8 cellular contexts compared by ENCODE assay signal in the genomic region with DNA sequence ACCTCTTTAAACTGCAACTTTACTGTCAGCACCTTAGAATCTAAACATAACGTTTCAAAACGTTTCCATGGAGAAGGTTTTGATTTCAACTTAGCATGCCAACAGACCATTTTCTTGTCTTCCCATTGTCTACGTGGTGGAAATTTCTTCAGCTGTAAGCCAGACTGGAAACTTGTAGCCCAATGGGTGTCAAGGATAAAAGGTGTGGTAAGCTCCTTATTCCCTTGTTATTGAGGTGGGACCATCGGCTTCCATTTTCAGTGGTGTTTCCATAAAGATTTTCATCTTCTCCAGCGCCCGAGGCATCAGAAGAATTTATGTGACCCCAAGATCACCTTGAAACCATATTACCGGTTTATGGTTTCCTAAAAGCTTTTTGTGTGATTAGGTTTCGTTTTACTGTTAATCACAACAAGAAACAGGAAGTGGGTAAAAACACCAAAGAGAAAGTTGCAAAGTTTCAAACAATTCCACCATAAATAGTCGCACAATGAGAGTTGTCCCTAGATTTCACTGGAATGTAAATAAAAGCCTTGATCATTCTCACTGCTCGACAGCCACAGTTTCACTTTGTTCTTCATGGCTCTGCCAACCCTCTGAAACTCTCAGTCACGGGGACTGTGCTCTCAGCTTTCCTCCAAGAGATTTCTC.
DNase-seq lines count a peak whose midpoint lies in the region; ATAC-seq and TF ChIP-seq lines count a peak whose summit lies in the region.

No MANE protein-coding gene starts in this region.

- H3K36me3 ChIP-seq in mammary epithelial cell (ENCODE audit: insufficient read depth, low read length) = no peaks in the 10 kb centered on the region
- H3K36me3 ChIP-seq in right lobe of liver = no peaks in the 10 kb centered on the region
- no peaks in the 10 kb centered on the region for H3K36me3 ChIP-seq in tibial nerve

- H3K9me3 Mint-ChIP-seq in activated T-cell treated with anti-CD3 and anti-CD28 coated beads, Interleukin-2, amount 50 U/mL, for 4 hours = no peaks in the 10 kb centered on the region

- BruUV-seq in mammary epithelial cell (replicated peaks; lab: Mats Ljungman, UMichigan) = no TSS peak

- WGBS in mammary epithelial cell (ENCODE audit: low coverage, missing lambda C conversion rate) = under 1% methylated on average over 11 of the region's 11 CpGs
- 4% methylated on average over 11 of the region's 11 CpGs for WGBS in right lobe of liver (ENCODE audit: insufficient coverage, low coverage, low lambda C conversion rate, missing lambda C conversion rate)
- 19 to 26% methylated on average over 11 of the region's 11 CpGs for WGBS in tibial nerve, 2 donors

- H3K79me2 ChIP-seq in mammary epithelial cell (ENCODE audit: insufficient read depth, low read length) = no peaks in the 10 kb centered on the region

- H3K4me2 ChIP-seq in mammary epithelial cell (ENCODE audit: insufficient read depth, low read depth, low read length) = peak overlapping the region; percentile 91

- H3K4me3 Mint-ChIP-seq in activated T-cell treated with anti-CD3 and anti-CD28 coated beads, Interleukin-2, amount 50 U/mL, for 4 hours = peak overlapping the region; percentile 81

- no peak for TF ChIP-seq CTCF in mammary epithelial cell (conservative IDR thresholded peaks at IDR 0.05 in 1 of 2, IDR thresholded peaks at IDR 0.05 in 1 of 2; ENCODE audit: extremely low read depth in 1 of 2, insufficient read depth in 1 of 2, low read depth in 1 of 2, low read length in 2 of 2)
- TF ChIP-seq CTCF in right lobe of liver (IDR thresholded peaks at IDR 0.05) = no peak
- TF ChIP-seq CTCF in tibial nerve (IDR thresholded peaks at IDR 0.05) = no peak

- peak overlapping the region; percentile 61 for H3K27ac ChIP-seq in mammary epithelial cell (ENCODE audit: insufficient read depth, low read depth, low read length)
- peak overlapping the region; percentile 30 to 66 (median 53) for H3K27ac ChIP-seq in right lobe of liver
- H3K27ac ChIP-seq in tibial nerve = peak overlapping the region in 3 of 4 donors; percentile 31 to 73 (median 51)

- peak overlapping the region; percentile 71 for H3K9ac ChIP-seq in mammary epithelial cell (ENCODE audit: insufficient read depth, low read length)

- CTCF ChIA-PET in mammary epithelial cell (lab: Charles Lee; ENCODE audit: low non-redundant PET) = no interaction called here

- no peak for TF ChIP-seq EP300 in tibial nerve (IDR thresholded peaks at IDR 0.05)

- peaks cover 5% of the 10 kb centered on the region for H3K4me1 ChIP-seq in mammary epithelial cell (ENCODE audit: insufficient read depth, low read length)
- H3K4me1 ChIP-seq in right lobe of liver = peaks cover 0 to 9% (median 4%) of the 10 kb centered on the region in 4 donors
- H3K4me1 ChIP-seq in tibial nerve = peaks cover 0 to 3% (median 0%) of the 10 kb centered on the region in 4 donors

- dilution Hi-C loops in mammary epithelial cell (cut with HindIII; ENCODE audit: low sequenced_read_pairs) = no loop called here

- H4K20me1 ChIP-seq in mammary epithelial cell (ENCODE audit: insufficient read depth, low read length) = no peaks in the 10 kb centered on the region

- H3K4me3 ChIP-seq in mammary epithelial cell (replicated peaks in 1 of 3; ENCODE audit: insufficient read depth in 1 of 3, low read depth in 2 of 3, low read length in 3 of 3) (peak overlapping the region; percentile 43 to 45 (median 45)), right lobe of liver (peak overlapping the region; percentile 34 to 51 (median 47)), tibial nerve (peak overlapping the region; percentile 7 to 50 (median 38))

- no peaks in the 10 kb centered on the region for H3K36me3 Mint-ChIP-seq in activated T-cell treated with anti-CD3 and anti-CD28 coated beads, Interleukin-2, amount 50 U/mL, for 4 hours (ENCODE audit: insufficient read depth)

- H3K27me3 Mint-ChIP-seq in activated T-cell treated with anti-CD3 and anti-CD28 coated beads, Interleukin-2, amount 50 U/mL, for 4 hours (ENCODE audit: low read depth) = no peaks in the 10 kb centered on the region

- ATAC-seq in activated T-cell treated with anti-CD3 and anti-CD28 coated beads, Interleukin-2, amount 50 U/mL, for 4 hours = peak; percentile 17 to 35
- ATAC-seq in HG02610 (IDR thresholded peaks at IDR 0.05; ENCODE audit: unreplicated experiment) = peak; percentile 65
- peak; percentile 75 to 84 (median 76) for ATAC-seq in right lobe of liver

- no peak for TF ChIP-seq POLR2A in right lobe of liver (IDR thresholded peaks at IDR 0.05)
- TF ChIP-seq POLR2A in tibial nerve (IDR thresholded peaks at IDR 0.05) = no peak

- H3K27me3 ChIP-seq in mammary epithelial cell (ENCODE audit: insufficient read depth, low read length) (no peaks in the 10 kb centered on the region), right lobe of liver (no peaks in the 10 kb centered on the region), tibial nerve (no peaks in the 10 kb centered on the region)

- in situ Hi-C loops in mammary epithelial cell (cut with MboI; ENCODE audit: low sequenced_read_pairs in 2 of 2) = loop anchor here in 1 of 2 donors (25.0 kb wide), 2 partner anchors 198 to 323 kb away; no protein-coding TSS in a partner anchor

- H3K4me1 Mint-ChIP-seq in activated T-cell treated with anti-CD3 and anti-CD28 coated beads, Interleukin-2, amount 50 U/mL, for 4 hours (ENCODE audit: low read depth) = peaks cover 16% of the 10 kb centered on the region

- intact Hi-C loops in mammary epithelial cell (cut with micrococcal nuclease) (loop anchor here (1.0 to 2.0 kb wide), 6 partner anchors 64 to 366 kb away; no protein-coding TSS in a partner anchor), right lobe of liver (cut with DNase I) (no loop called here)

- H2AFZ ChIP-seq in mammary epithelial cell (ENCODE audit: low read depth, low read length) = peak overlapping the region; percentile 94

- no peak for DNase-seq in activated T-cell treated with anti-CD3 and anti-CD28 coated beads, Interleukin-2, amount 50 U/mL, for 4 hours
- no peak for DNase-seq in activated T-cell treated with anti-CD3 and anti-CD28 coated beads, Interleukin-2, amount 50 U/mL, for 48 hours
- DNase-seq in NCI-H146 (lab: John Stamatoyannopoulos, UW) (peak; percentile 3), mammary epithelial cell (peak; percentile 50), right lobe of liver (peak in 1 of 3 donors; percentile 48), tibial nerve (ENCODE audit: low spot score in 2 of 2) (no peak)
- DNase-seq in activated effector memory CD4-positive, alpha-beta T cell treated with anti-CD3 and anti-CD28 coated beads, Interleukin-2, amount 50 U/mL, for 16 hours = no peak

- H3K9me3 ChIP-seq in mammary epithelial cell (replicated peaks; ENCODE audit: insufficient read depth, low read length) (no peaks in the 10 kb centered on the region), right lobe of liver (no peaks in the 10 kb centered on the region), tibial nerve (no peaks in the 10 kb centered on the region)

Comparison
In these comparisons a context has a peak if more than half of its experiments do, and no peak if none do; other contexts are left out.
1. ATAC-seq: peak in every context shown above with its lines; median percentile 76 in right lobe of liver; 65 in HG02610; 26 in activated T-cell treated with anti-CD3 and anti-CD28 coated beads, Interleukin-2, amount 50 U/mL, for 4 hours.
2. DNase-seq: peak in NCI-H146 (single experiment) and mammary epithelial cell (single experiment); none in activated T-cell treated with anti-CD3 and anti-CD28 coated beads, Interleukin-2, amount 50 U/mL, for 4 hours (single experiment), activated T-cell treated with anti-CD3 and anti-CD28 coated beads, Interleukin-2, amount 50 U/mL, for 48 hours (0 of 2), tibial nerve (0 of 2) and activated effector memory CD4-positive, alpha-beta T cell treated with anti-CD3 and anti-CD28 coated beads, Interleukin-2, amount 50 U/mL, for 16 hours (single experiment).
3. Peak in every context shown above with its lines, with median percentiles within 50 percentile points of each other: H3K27ac ChIP-seq and H3K4me3 ChIP-seq.